In the genomic region with DNA sequence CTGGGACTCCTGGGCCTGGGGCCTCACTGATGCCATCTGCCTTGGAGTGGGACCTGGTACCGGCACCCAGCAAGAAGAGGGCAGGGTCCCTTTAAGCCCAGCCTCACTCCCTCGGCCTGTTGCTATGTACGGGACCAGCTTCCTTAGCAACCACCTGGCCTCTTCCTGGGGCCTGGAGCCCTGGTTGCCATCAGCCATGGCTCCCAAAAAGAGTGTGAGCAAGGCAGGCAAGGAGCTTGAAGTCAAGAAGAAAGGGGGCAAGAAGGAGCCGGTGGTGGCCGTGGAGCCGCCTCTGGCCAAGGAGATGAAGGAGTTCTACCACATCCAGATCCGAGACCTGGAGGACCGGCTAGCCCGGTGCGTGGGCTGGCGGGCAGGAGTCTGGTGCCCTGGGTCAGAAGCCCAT, we compare ENCODE assay signal across 14 cellular contexts. TPM values are rescaled to one million over a fixed set of nuclear protein-coding genes. Genes with fewer than 3 reads are reported as not detected.
DNase-seq lines count a peak whose midpoint lies in the region; ATAC-seq, FAIRE-seq and TF ChIP-seq lines count a peak whose summit lies in the region.
"Had no signal": no experiment of that assay in that cellular context is flagged by ENCODE, and none has a peak within 500 bp of the region (broad histone marks: within the 10 kb centered on the region; RNA-seq: fewer than 3 reads in every experiment).

TSS of gene CFAP157 (plus strand) at position 153 of the 406 bp plus-strand sequence. CDS start at position 197, 44 bp downstream.

- peaks cover 5% of the 10 kb centered on the region for H3K36me3 Mint-ChIP-seq in activated CD4-positive, alpha-beta memory T cell treated with anti-CD3 and anti-CD28 coated beads, Interleukin-2, amount 10 ng/mL, durations not matched to agents 7 days and 5 days (ENCODE audit: low read depth)
- H3K36me3 Mint-ChIP-seq in activated CD4-positive, alpha-beta memory T cell treated with anti-CD3 and anti-CD28 coated beads for 36 hours, result no peaks in the 10 kb centered on the region

- POLR2A ChIA-PET in activated CD4-positive, alpha-beta memory T cell treated with anti-CD3 and anti-CD28 coated beads, Interleukin-2, amount 10 ng/mL, durations not matched to agents 7 days and 5 days (lab: Charles Lee), result interaction anchor here (1.9 kb wide), 1 partner anchor 28 kb away, joined by 5 read pairs; the partner anchor contains the start of gene TOR2A
- POLR2A ChIA-PET in activated CD4-positive, alpha-beta memory T cell treated with anti-CD3 and anti-CD28 coated beads for 36 hours (lab: Charles Lee), result no interaction called here

- TF ChIP-seq CTCF in brain microvascular endothelial cell (IDR thresholded peaks at IDR 0.05; ENCODE audit: low read depth, low read length, missing control alignments), result no peak

- no peak within 1 kb of the TSS for H3K4me2 ChIP-seq in trophoblast cell (ENCODE audit: low read length)
- H3K4me2 ChIP-seq: PC-9 had no signal

- H3K4me3 ChIP-seq in trophoblast cell (ENCODE audit: low read depth, low read length) (no peak within 1 kb of the TSS), brain microvascular endothelial cell (ENCODE audit: low read depth, low read length) (no peak within 1 kb of the TSS)
- H3K4me3 ChIP-seq: esophagus muscularis mucosa, PC-9 had no signal

- in situ Hi-C loops in brain microvascular endothelial cell (cut with HindIII; ENCODE audit: low pct_ligation_motif_present, low sequenced_read_pairs), result no loop called here

- no peak within 1 kb of the TSS for H4K12ac ChIP-seq in trophoblast cell (ENCODE audit: low read depth, low read length)

- no peaks in the 10 kb centered on the region for H3K36me3 ChIP-seq in trophoblast cell (ENCODE audit: control insufficient read depth in 1 of 2, insufficient read depth in 2 of 2, low read length in 2 of 2)
- H3K36me3 ChIP-seq in brain microvascular endothelial cell (replicated peaks), result no peaks in the 10 kb centered on the region

- CTCF ChIA-PET in activated CD4-positive, alpha-beta memory T cell treated with anti-CD3 and anti-CD28 coated beads, Interleukin-2, amount 10 ng/mL, durations not matched to agents 7 days and 5 days (lab: Charles Lee), result interaction anchor here (1.3 to 5.3 kb wide), 2 partner anchors 8 to 28 kb away, joined by 3 to 22 read pairs; partner anchors contain the start of genes PTRH1 and TOR2A
- CTCF ChIA-PET in activated CD4-positive, alpha-beta memory T cell treated with anti-CD3 and anti-CD28 coated beads for 36 hours (lab: Charles Lee), result interaction anchor here (3.6 kb wide), 1 partner anchor 28 kb away, joined by 17 read pairs; the partner anchor contains the start of gene TOR2A

- no peak within 1 kb of the TSS for H2BK5ac ChIP-seq in trophoblast cell (ENCODE audit: low read depth, low read length, poor library complexity)

- H3K23ac ChIP-seq in trophoblast cell (ENCODE audit: low read length), result no peak within 1 kb of the TSS

- H4K91ac ChIP-seq in trophoblast cell (ENCODE audit: low read depth, low read length), result no peak within 1 kb of the TSS

- H3K9me3 Mint-ChIP-seq in activated CD4-positive, alpha-beta memory T cell treated with anti-CD3 and anti-CD28 coated beads, Interleukin-2, amount 10 ng/mL, durations not matched to agents 7 days and 5 days, result no peaks in the 10 kb centered on the region
- H3K9me3 Mint-ChIP-seq in activated CD4-positive, alpha-beta memory T cell treated with anti-CD3 and anti-CD28 coated beads for 36 hours, result no peaks in the 10 kb centered on the region

- no peaks in the 10 kb centered on the region for H3K79me1 ChIP-seq in trophoblast cell (ENCODE audit: low read length)

- WGBS in trophoblast cell (ENCODE audit: extremely low coverage, insufficient coverage, insufficient read length), result no CpG with 5 or more reads among the region's 11 CpGs

- peak within 1 kb of the TSS; percentile 59 for H4K8ac ChIP-seq in trophoblast cell (ENCODE audit: low read depth, low read length)

- H3K14ac ChIP-seq in trophoblast cell (ENCODE audit: low read length), result no peak within 1 kb of the TSS

- no peak for ATAC-seq in GM21717 (IDR thresholded peaks at IDR 0.05; ENCODE audit: unreplicated experiment)
- ATAC-seq: sciatic nerve had no signal

- no peaks in the 10 kb centered on the region for H3K27me3 Mint-ChIP-seq in activated CD4-positive, alpha-beta memory T cell treated with anti-CD3 and anti-CD28 coated beads, Interleukin-2, amount 10 ng/mL, durations not matched to agents 7 days and 5 days
- H3K27me3 Mint-ChIP-seq in activated CD4-positive, alpha-beta memory T cell treated with anti-CD3 and anti-CD28 coated beads for 36 hours, result no peaks in the 10 kb centered on the region

- no peak within 1 kb of the TSS for H3K4me3 Mint-ChIP-seq in activated CD4-positive, alpha-beta memory T cell treated with anti-CD3 and anti-CD28 coated beads, Interleukin-2, amount 10 ng/mL, durations not matched to agents 7 days and 5 days
- no peak within 1 kb of the TSS for H3K4me3 Mint-ChIP-seq in activated CD4-positive, alpha-beta memory T cell treated with anti-CD3 and anti-CD28 coated beads for 36 hours

- H3K4ac ChIP-seq in trophoblast cell (ENCODE audit: low read depth, low read length), result no peak within 1 kb of the TSS

- H3K27me3 ChIP-seq in trophoblast cell (ENCODE audit: insufficient read depth, low read length) (no peaks in the 10 kb centered on the region), brain microvascular endothelial cell (replicated peaks) (no peaks in the 10 kb centered on the region)

- no peak for DNase-seq in activated CD4-positive, alpha-beta memory T cell treated with anti-CD3 and anti-CD28 coated beads, Interleukin-2, amount 10 ng/mL, durations not matched to agents 7 days and 5 days
- DNase-seq in activated CD4-positive, alpha-beta memory T cell treated with anti-CD3 and anti-CD28 coated beads for 36 hours, result no peak
- DNase-seq in NCI-H2196 (lab: John Stamatoyannopoulos, UW; ENCODE audit: unreplicated experiment) (peak; percentile 48), dermis microvascular lymphatic vessel endothelial cell (ENCODE audit: low read depth in 2 of 2) (peak; percentile 10), trophoblast cell (no peak), GM19239 (ENCODE audit: insufficient read length, low spot score) (no peak), brain microvascular endothelial cell (no peak)
- DNase-seq: anterior cingulate cortex, C1 segment of cervical spinal cord had no signal

- H3K79me2 ChIP-seq in trophoblast cell (ENCODE audit: control insufficient read depth, insufficient read depth, low read length, poor library complexity), result no peaks in the 10 kb centered on the region

- no peaks in the 10 kb centered on the region for H3K9me3 ChIP-seq in trophoblast cell (ENCODE audit: insufficient read depth, low read depth, low read length)
- H3K9me3 ChIP-seq: esophagus muscularis mucosa had no signal

- peaks cover 24% of the 10 kb centered on the region for H3K4me1 Mint-ChIP-seq in activated CD4-positive, alpha-beta memory T cell treated with anti-CD3 and anti-CD28 coated beads, Interleukin-2, amount 10 ng/mL, durations not matched to agents 7 days and 5 days
- peaks cover 22% of the 10 kb centered on the region for H3K4me1 Mint-ChIP-seq in activated CD4-positive, alpha-beta memory T cell treated with anti-CD3 and anti-CD28 coated beads for 36 hours (ENCODE audit: low read depth)

- H3K4me1 ChIP-seq in trophoblast cell (ENCODE audit: control insufficient read depth in 1 of 2, insufficient read depth in 2 of 2, low read length in 2 of 2), result peaks cover 0 to 4% of the 10 kb centered on the region in 2 experiments

- H3K18ac ChIP-seq in trophoblast cell (ENCODE audit: low read length), result no peak within 1 kb of the TSS

- H3K27ac ChIP-seq in trophoblast cell (ENCODE audit: low read depth, low read length) (no peak within 1 kb of the TSS), brain microvascular endothelial cell (no peak within 1 kb of the TSS)
- H3K27ac ChIP-seq: esophagus muscularis mucosa, PC-9 had no signal

- no peak within 1 kb of the TSS for H3K9ac ChIP-seq in trophoblast cell (ENCODE audit: low read length)

- no peak within 1 kb of the TSS for H2BK120ac ChIP-seq in trophoblast cell (ENCODE audit: insufficient read depth, low read length, poor library complexity)

- H2AFZ ChIP-seq in trophoblast cell (ENCODE audit: insufficient read depth, low read length, poor library complexity), result no peak within 1 kb of the TSS
- H2AFZ ChIP-seq: PC-9 had no signal

- FAIRE-seq in GM19239 (lab: Jason Lieb, UNC), result no peak

- H2BK12ac ChIP-seq in trophoblast cell (ENCODE audit: low read length), result no peak within 1 kb of the TSS

- H3K27ac Mint-ChIP-seq in activated CD4-positive, alpha-beta memory T cell treated with anti-CD3 and anti-CD28 coated beads, Interleukin-2, amount 10 ng/mL, durations not matched to agents 7 days and 5 days, result peak within 1 kb of the TSS; percentile 24
- no peak within 1 kb of the TSS for H3K27ac Mint-ChIP-seq in activated CD4-positive, alpha-beta memory T cell treated with anti-CD3 and anti-CD28 coated beads for 36 hours

- intact Hi-C loops in activated CD4-positive, alpha-beta memory T cell treated with anti-CD3 and anti-CD28 coated beads for 36 hours (cut with micrococcal nuclease), result no loop called here

- no peak within 1 kb of the TSS for H2AK5ac ChIP-seq in trophoblast cell (ENCODE audit: low read length)

RNA-seq across cellular contexts. Expression of gene CFAP157, which starts in this region (rescaled TPM):
- total RNA-seq in activated CD4-positive, alpha-beta memory T cell treated with anti-CD3 and anti-CD28 coated beads, Interleukin-2, amount 10 ng/mL, durations not matched to agents 7 days and 5 days, result not detected
- under 1 TPM in 1 of 2 experiments, not detected in 1; 0.10 TPM for total RNA-seq in activated CD4-positive, alpha-beta memory T cell treated with anti-CD3 and anti-CD28 coated beads for 36 hours
- under 0.01 TPM in 1 of 2 replicates, not detected in the other for total RNA-seq in dermis microvascular lymphatic vessel endothelial cell
- polyA plus RNA-seq in trophoblast cell (2013), result 0.04 and 0.08 TPM in 2 replicates
- total RNA-seq: kidney epithelial cell had no signal

Comparison
In these comparisons a context has a peak if more than half of its experiments do, and no peak if none do; other contexts are left out.
1. Peak in DNase-seq in dermis microvascular lymphatic vessel endothelial cell; RNA of the gene not detected or under 1 TPM.